ENCODE assay signal across 2 cellular contexts in genomic region chr19:58401825-58402433, GRCh38.
TF ChIP-seq lines count a peak whose summit lies in the region.

No MANE protein-coding gene starts in this region.

TF ChIP-seq in endothelial cell of umbilical vein, 7 proteins besides CTCF, POLR2A, EP300 and RAD21:
- TF ChIP-seq POLR2AphosphoS5 (IDR thresholded peaks at IDR 0.05; ENCODE audit: insufficient read depth, low read depth, low read length): no peak
- no peak for TF ChIP-seq MYC (IDR thresholded peaks at IDR 0.05; ENCODE audit: low read depth, low read length)
- TF ChIP-seq FOS (IDR thresholded peaks at IDR 0.05; ENCODE audit: borderline replicate concordance, insufficient read depth, low read length): no peak
- TF ChIP-seq GATA2 (IDR thresholded peaks at IDR 0.05; ENCODE audit: insufficient read depth, insufficient read length, low read depth, low read length): no peak
- TF ChIP-seq EZH2 (IDR thresholded peaks at IDR 0.05; ENCODE audit: borderline replicate concordance, low read depth, low read length, severe bottlenecking): no peak
- TF ChIP-seq JUN (IDR thresholded peaks at IDR 0.05; ENCODE audit: borderline replicate concordance, insufficient read depth, insufficient read length, low read depth): no peak
- TF ChIP-seq, protein P1, sequence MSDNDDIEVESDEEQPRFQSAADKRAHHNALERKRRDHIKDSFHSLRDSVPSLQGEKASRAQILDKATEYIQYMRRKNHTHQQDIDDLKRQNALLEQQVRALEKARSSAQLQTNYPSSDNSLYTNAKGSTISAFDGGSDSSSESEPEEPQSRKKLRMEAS (IDR thresholded peaks at IDR 0.05; ENCODE audit: insufficient read depth, insufficient read length): no peak

TF ChIP-seq in GM12891, 5 proteins besides CTCF, POLR2A, EP300 and RAD21:
- TF ChIP-seq SPI1 (IDR thresholded peaks at IDR 0.05; ENCODE audit: low read depth, low read length) (no peak), TAF1 (IDR thresholded peaks at IDR 0.05; ENCODE audit: low read depth, low read length) (no peak), POLR2AphosphoS5 (IDR thresholded peaks at IDR 0.05; ENCODE audit: low read depth, low read length) (no peak), POU2F2 (IDR thresholded peaks at IDR 0.05; ENCODE audit: low read depth, low read length) (no peak), PAX5 (IDR thresholded peaks at IDR 0.05; ENCODE audit: insufficient read depth, low read length, severe bottlenecking) (no peak)
